Comparison of ENCODE assay signal across 1 cellular context in the genomic region with DNA sequence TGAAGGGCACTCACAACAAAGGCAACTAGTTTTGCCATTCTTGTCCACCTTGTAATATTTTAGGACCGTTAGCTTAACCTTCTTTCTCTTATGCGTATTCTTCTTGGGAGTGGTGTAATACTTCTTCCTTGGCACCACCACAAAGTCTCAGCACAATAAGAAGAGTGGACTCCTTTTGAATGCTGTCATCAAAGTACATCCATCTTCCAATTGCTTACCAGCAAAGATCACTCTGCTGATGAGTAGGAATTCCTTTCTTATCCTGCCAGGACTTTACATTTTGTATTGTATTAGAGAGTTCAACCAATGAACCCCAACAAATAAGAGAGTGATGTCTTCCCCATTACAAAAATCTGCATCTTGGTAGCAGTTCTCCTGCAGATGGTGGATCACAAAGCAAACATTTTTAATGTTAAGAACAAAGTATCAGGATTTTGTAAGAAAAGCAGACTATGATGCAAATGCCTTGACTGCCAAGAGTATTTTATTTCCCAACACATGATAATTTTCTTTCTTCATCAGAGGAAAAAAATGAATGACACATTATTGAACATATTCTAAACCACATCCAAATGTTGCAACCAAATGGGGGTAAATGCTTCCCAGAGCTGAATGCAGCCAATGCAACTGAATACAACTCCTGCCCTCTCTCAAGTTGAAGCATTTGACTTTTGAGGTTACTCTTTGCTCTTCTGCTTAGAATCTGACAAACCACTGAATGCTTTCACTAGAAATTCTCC.
A peak's percentile ranks its signal among the peaks of the same experiment; 100 is the strongest.
TF ChIP-seq lines count a peak whose summit lies in the region.

No MANE protein-coding gene starts in this region.

TF ChIP-seq in HepG2, 621 proteins besides CTCF, POLR2A, EP300 and RAD21:
- TF ChIP-seq CEBPB (IDR thresholded peaks at IDR 0.05; ENCODE audit: borderline replicate concordance, low read depth, low read length): peak; percentile 57; the same call in 1 of the 2 replicates
- TF ChIP-seq, protein P1, sequence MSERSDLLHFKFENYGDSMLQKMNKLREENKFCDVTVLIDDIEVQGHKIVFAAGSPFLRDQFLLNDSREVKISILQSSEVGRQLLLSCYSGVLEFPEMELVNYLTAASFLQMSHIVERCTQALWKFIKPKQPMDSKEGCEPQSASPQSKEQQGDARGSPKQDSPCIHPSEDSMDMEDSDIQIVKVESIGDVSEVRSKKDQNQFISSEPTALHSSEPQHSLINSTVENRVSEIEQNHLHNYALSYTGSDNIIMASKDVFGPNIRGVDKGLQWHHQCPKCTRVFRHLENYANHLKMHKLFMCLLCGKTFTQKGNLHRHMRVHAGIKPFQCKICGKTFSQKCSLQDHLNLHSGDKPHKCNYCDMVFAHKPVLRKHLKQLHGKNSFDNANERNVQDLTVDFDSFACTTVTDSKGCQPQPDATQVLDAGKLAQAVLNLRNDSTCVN (CRISPR knock-in tag; IDR thresholded peaks at IDR 0.05; ENCODE audit: borderline replicate concordance): no peak
